In genomic region chr17:72590882-72591499, GRCh38 we compare ENCODE assay signal across 8 cellular contexts.
DNase-seq lines count a peak whose midpoint lies in the region; ATAC-seq and TF ChIP-seq lines count a peak whose summit lies in the region.

No MANE protein-coding gene starts in this region.

- peak overlapping the region; percentile 46 for H3K4me3 ChIP-seq in WERI-Rb-1 (ENCODE audit: low read depth, low read length)

- POLR2A ChIA-PET in activated CD4-positive, alpha-beta T cell treated with anti-CD3 and anti-CD28 coated beads for 36 hours (lab: Charles Lee) = no interaction called here

- peaks cover 42% of the 10 kb centered on the region for H3K27me3 Mint-ChIP-seq in activated CD4-positive, alpha-beta T cell treated with anti-CD3 and anti-CD28 coated beads for 36 hours

- H3K4me1 Mint-ChIP-seq in activated CD4-positive, alpha-beta T cell treated with anti-CD3 and anti-CD28 coated beads for 36 hours = peaks cover 27% of the 10 kb centered on the region
- peaks cover 20% of the 10 kb centered on the region for H3K4me1 Mint-ChIP-seq in stimulated activated effector memory CD8-positive, alpha-beta T cell treated with anti-CD3 and anti-CD28 coated beads, Interleukin-12 subunit alpha, Interleukin-12 subunit beta, amount 100 ng/mL, for 72 hours

- CTCF ChIA-PET in activated CD4-positive, alpha-beta T cell treated with anti-CD3 and anti-CD28 coated beads for 36 hours (lab: Charles Lee) = no interaction called here

- TF ChIP-seq CTCF in WERI-Rb-1 (IDR thresholded peaks at IDR 0.05; ENCODE audit: low read depth, low read length) (no peak), foreskin keratinocyte (conservative IDR thresholded peaks at IDR 0.05) (no peak)

- H3K36me3 Mint-ChIP-seq in activated CD4-positive, alpha-beta T cell treated with anti-CD3 and anti-CD28 coated beads for 36 hours (ENCODE audit: low read depth) = no peaks in the 10 kb centered on the region
- no peaks in the 10 kb centered on the region for H3K36me3 Mint-ChIP-seq in stimulated activated effector memory CD8-positive, alpha-beta T cell treated with anti-CD3 and anti-CD28 coated beads, Interleukin-12 subunit alpha, Interleukin-12 subunit beta, amount 100 ng/mL, for 72 hours

- no peak for ATAC-seq in activated CD4-positive, alpha-beta T cell treated with anti-CD3 and anti-CD28 coated beads for 36 hours
- no peak for ATAC-seq in foreskin keratinocyte
- ATAC-seq in stimulated activated effector memory CD8-positive, alpha-beta T cell treated with anti-CD3 and anti-CD28 coated beads, Interleukin-12 subunit alpha, Interleukin-12 subunit beta, amount 100 ng/mL, for 72 hours = no peak

- peak overlapping the region; percentile 75 for H3K4me3 Mint-ChIP-seq in activated CD4-positive, alpha-beta T cell treated with anti-CD3 and anti-CD28 coated beads for 36 hours
- H3K4me3 Mint-ChIP-seq in stimulated activated effector memory CD8-positive, alpha-beta T cell treated with anti-CD3 and anti-CD28 coated beads, Interleukin-12 subunit alpha, Interleukin-12 subunit beta, amount 100 ng/mL, for 72 hours = peak overlapping the region; percentile 71

- no peaks in the 10 kb centered on the region for H3K36me3 ChIP-seq in WERI-Rb-1

- no peak overlapping the region for H3K27ac ChIP-seq in WERI-Rb-1
- peak overlapping the region; percentile 94 for H3K27ac ChIP-seq in foreskin keratinocyte

- H3K9me3 ChIP-seq in WERI-Rb-1 (ENCODE audit: severe bottlenecking) = no peaks in the 10 kb centered on the region

- H3K27me3 ChIP-seq in WERI-Rb-1 (ENCODE audit: insufficient read depth, low read depth, severe bottlenecking) (peaks cover 12% of the 10 kb centered on the region), foreskin keratinocyte (no peaks in the 10 kb centered on the region)

- H3K4me1 ChIP-seq in foreskin keratinocyte = peaks cover 22% of the 10 kb centered on the region

- DNase-seq in activated CD4-positive, alpha-beta T cell treated with anti-CD3 and anti-CD28 coated beads for 36 hours = no peak
- DNase-seq in activated CD4-positive, alpha-beta T cell treated with anti-CD3 and anti-CD28 coated beads for 48 hours = no peak
- DNase-seq in WERI-Rb-1 = no peak
- DNase-seq in foreskin keratinocyte = peak; percentile 24 to 36
- DNase-seq in stimulated activated effector memory CD8-positive, alpha-beta T cell treated with anti-CD3 and anti-CD28 coated beads, Interleukin-12 subunit alpha, Interleukin-12 subunit beta, amount 100 ng/mL, for 72 hours (ENCODE audit: low spot score in 2 of 2) = no peak
- DNase-seq in mesenteric fat pad (ENCODE audit: low spot score) = no peak
- no peak for DNase-seq in NCI-H345 treated with DMSO at 0.1 percent for 48 hours (lab: John Stamatoyannopoulos, UW; ENCODE audit: unreplicated experiment)
- no peak for DNase-seq in NCI-H446 (lab: John Stamatoyannopoulos, UW)

- intact Hi-C loops in activated CD4-positive, alpha-beta T cell treated with anti-CD3 and anti-CD28 coated beads for 36 hours (cut with DNase I, micrococcal nuclease) = no loop called here

- no peaks in the 10 kb centered on the region for H3K9me3 Mint-ChIP-seq in activated CD4-positive, alpha-beta T cell treated with anti-CD3 and anti-CD28 coated beads for 36 hours (ENCODE audit: low read depth)
- no peaks in the 10 kb centered on the region for H3K9me3 Mint-ChIP-seq in stimulated activated effector memory CD8-positive, alpha-beta T cell treated with anti-CD3 and anti-CD28 coated beads, Interleukin-12 subunit alpha, Interleukin-12 subunit beta, amount 100 ng/mL, for 72 hours

- no peak overlapping the region for H3K27ac Mint-ChIP-seq in activated CD4-positive, alpha-beta T cell treated with anti-CD3 and anti-CD28 coated beads for 36 hours
- H3K27ac Mint-ChIP-seq in stimulated activated effector memory CD8-positive, alpha-beta T cell treated with anti-CD3 and anti-CD28 coated beads, Interleukin-12 subunit alpha, Interleukin-12 subunit beta, amount 100 ng/mL, for 72 hours = no peak overlapping the region

Comparison
In these comparisons a context has a peak if more than half of its experiments do, and no peak if none do; other contexts are left out.
1. DNase-seq: peak in foreskin keratinocyte (2 of 2); none in activated CD4-positive, alpha-beta T cell treated with anti-CD3 and anti-CD28 coated beads for 36 hours (single experiment), activated CD4-positive, alpha-beta T cell treated with anti-CD3 and anti-CD28 coated beads for 48 hours (single experiment), WERI-Rb-1 (single experiment), stimulated activated effector memory CD8-positive, alpha-beta T cell treated with anti-CD3 and anti-CD28 coated beads, Interleukin-12 subunit alpha, Interleukin-12 subunit beta, amount 100 ng/mL, for 72 hours (0 of 2), mesenteric fat pad (single experiment), NCI-H345 treated with DMSO at 0.1 percent for 48 hours (single experiment) and NCI-H446 (0 of 2).